Comparison of ENCODE assay signal across 10 cellular contexts in the genomic region with DNA sequence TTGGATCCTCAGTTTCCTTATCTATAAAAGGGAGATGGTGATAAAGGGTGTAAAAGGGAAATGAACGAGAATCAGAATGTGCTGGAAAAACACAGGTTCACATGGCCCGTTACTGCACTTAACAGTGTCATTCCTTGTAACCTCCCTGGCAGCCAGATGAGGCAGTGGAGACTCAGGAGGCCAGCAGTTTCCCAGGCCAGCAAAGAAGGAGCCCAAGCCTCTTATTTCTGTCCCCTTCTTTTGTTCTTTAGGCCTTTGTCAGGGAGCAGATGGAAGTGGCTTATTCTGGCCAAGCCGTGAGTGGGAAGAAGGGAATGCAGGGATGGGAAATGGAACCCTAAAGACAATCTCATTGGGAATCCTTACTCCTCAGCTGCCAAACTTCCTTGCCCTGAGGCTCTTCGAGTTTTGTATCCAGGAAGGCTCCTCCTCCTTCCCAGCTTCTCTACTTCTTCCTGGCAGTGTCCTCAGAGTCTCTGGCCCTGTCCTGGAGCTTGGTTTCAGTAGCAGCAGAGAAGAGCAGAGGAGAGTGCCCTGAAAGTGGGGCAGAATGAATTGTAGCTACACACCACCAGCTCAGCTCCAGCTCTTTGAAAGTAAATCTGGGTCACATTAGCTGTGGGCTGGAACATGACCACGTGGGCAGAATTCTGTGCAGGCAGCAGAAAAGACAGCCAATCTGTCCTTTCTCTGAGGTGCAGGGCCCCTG.
DNase-seq lines count a peak whose midpoint lies in the region; ATAC-seq and TF ChIP-seq lines count a peak whose summit lies in the region.
"Had no signal": no experiment of that assay in that cellular context is flagged by ENCODE, and none has a peak within 500 bp of the region (broad histone marks: within the 10 kb centered on the region; RNA-seq: fewer than 3 reads in every experiment).

No MANE protein-coding gene starts in this region.

- H3K4me3 ChIP-seq in A673 (ENCODE audit: low read depth, low read length, poor library complexity, severe bottlenecking) (no peak overlapping the region), esophagus muscularis mucosa (no peak overlapping the region)

- intact Hi-C loops in A673 (cut with micrococcal nuclease; ENCODE audit: unreplicated experiment) (loop anchor here (10.0 kb wide), 2 partner anchors 55 to 625 kb away; no protein-coding TSS in a partner anchor), esophagus muscularis mucosa (cut with DNase I) (loop anchor here (10.0 kb wide), 2 partner anchors 215 to 245 kb away; partner anchors contain the start of gene MYCBP)

- peak overlapping the region in 2 of 3 experiments; percentile 69 to 73 for H3K27ac Mint-ChIP-seq in nephron

- POLR2A ChIA-PET in A673 (lab: Charles Lee; ENCODE audit: low non-redundant PET) = interaction anchor here (0.5 kb wide), 1 partner anchor 14 kb away, joined by 3 read pairs; no protein-coding TSS in a partner anchor

- H3K9me3 ChIP-seq in A673 (ENCODE audit: low read depth, low read length, poor library complexity, severe bottlenecking) = no peaks in the 10 kb centered on the region
- H3K9me3 ChIP-seq in esophagus muscularis mucosa = no peaks in the 10 kb centered on the region

- CTCF ChIA-PET in A673 (lab: Charles Lee) = interaction anchor here (0.8 to 1.1 kb wide), 2 partner anchors 9 to 102 kb away, joined by 3 read pairs; no protein-coding TSS in a partner anchor

- no peak for TF ChIP-seq EP300 in esophagus muscularis mucosa (IDR thresholded peaks at IDR 0.05)

- DNase-seq in A673 (ENCODE audit: low spot score) (peak; percentile 26), esophagus muscularis mucosa (ENCODE audit: extremely low spot score) (no peak), GF-D8 (lab: John Stamatoyannopoulos, UW) (no peak), activated gamma-delta T cell treated with Interleukin-2 at 50 U/mL for 16 hours (no peak)
- DNase-seq: ACHN, NCI-H526 had no signal

- H3K27ac ChIP-seq in A673 (ENCODE audit: low read depth, low read length, poor library complexity, severe bottlenecking) (no peak overlapping the region), esophagus muscularis mucosa (replicated peaks in 1 of 4) (peak overlapping the region; percentile 5 to 57 (median 28))

- no peak for TF ChIP-seq POLR2A in esophagus muscularis mucosa (IDR thresholded peaks at IDR 0.05; ENCODE audit: low read depth)

- no peaks in the 10 kb centered on the region for H3K36me3 ChIP-seq in A673 (ENCODE audit: insufficient read depth, low read length, poor library complexity, severe bottlenecking)
- no peaks in the 10 kb centered on the region for H3K36me3 ChIP-seq in esophagus muscularis mucosa

- ATAC-seq in GM19324 (IDR thresholded peaks at IDR 0.05; ENCODE audit: low FRiP score, unreplicated experiment) = no peak
- ATAC-seq in HG02840 (IDR thresholded peaks at IDR 0.05; ENCODE audit: low FRiP score, unreplicated experiment) = no peak

- peaks cover 43% of the 10 kb centered on the region for H3K4me1 Mint-ChIP-seq in nephron

- no peaks in the 10 kb centered on the region for H3K27me3 ChIP-seq in A673 (replicated peaks; ENCODE audit: insufficient read depth, low read depth, low read length, poor library complexity)
- no peaks in the 10 kb centered on the region for H3K27me3 ChIP-seq in esophagus muscularis mucosa

- TF ChIP-seq CTCF in A673 (conservative IDR thresholded peaks at IDR 0.05; ENCODE audit: low read depth, low read length) (no peak), esophagus muscularis mucosa (IDR thresholded peaks at IDR 0.05) (no peak), nephron (IDR thresholded peaks at IDR 0.05; ENCODE audit: unreplicated experiment in 3 of 3) (no peak)

- no TSS peak for BruUV-seq in A673 (replicated peaks; lab: Mats Ljungman, UMichigan)

- H3K9me3 Mint-ChIP-seq in nephron = no peaks in the 10 kb centered on the region

- H3K4me3 Mint-ChIP-seq in nephron = no peak overlapping the region

- H3K4me1 ChIP-seq in A673 (ENCODE audit: insufficient read depth, low read length, poor library complexity, severe bottlenecking) = peaks cover 13% of the 10 kb centered on the region
- peaks cover 13 to 47% (median 33%) of the 10 kb centered on the region in 4 donors for H3K4me1 ChIP-seq in esophagus muscularis mucosa

- WGBS in esophagus muscularis mucosa = 55% methylated on average over 5 of the region's 5 CpGs

- H3K27me3 Mint-ChIP-seq in nephron (ENCODE audit: low read depth) = peaks cover under 1% of the 10 kb centered on the region

- H3K36me3 Mint-ChIP-seq in nephron (ENCODE audit: low read depth) = no peaks in the 10 kb centered on the region

TF ChIP-seq in PFSK-1, 5 proteins besides CTCF, POLR2A, EP300 and RAD21:
- TF ChIP-seq FOXP2 (optimal IDR thresholded peaks at IDR 0.05; ENCODE audit: borderline replicate concordance, extremely low read depth, extremely low read length, insufficient read depth) (no peak), POLR2AphosphoS5 (IDR thresholded peaks at IDR 0.05; ENCODE audit: low read depth, low read length) (peak; percentile 43; the same call in 1 of the 2 replicates), TAF1 (IDR thresholded peaks at IDR 0.05; ENCODE audit: borderline replicate concordance, insufficient read depth, low read length) (peak; percentile 61; the same call in 1 of the 2 replicates), SIN3A (IDR thresholded peaks at IDR 0.05; ENCODE audit: borderline replicate concordance, insufficient read depth, low read length) (0 out of 2 replicates have a peak, but pooled peaks have one; percentile 33)
- TF ChIP-seq, protein P1, sequence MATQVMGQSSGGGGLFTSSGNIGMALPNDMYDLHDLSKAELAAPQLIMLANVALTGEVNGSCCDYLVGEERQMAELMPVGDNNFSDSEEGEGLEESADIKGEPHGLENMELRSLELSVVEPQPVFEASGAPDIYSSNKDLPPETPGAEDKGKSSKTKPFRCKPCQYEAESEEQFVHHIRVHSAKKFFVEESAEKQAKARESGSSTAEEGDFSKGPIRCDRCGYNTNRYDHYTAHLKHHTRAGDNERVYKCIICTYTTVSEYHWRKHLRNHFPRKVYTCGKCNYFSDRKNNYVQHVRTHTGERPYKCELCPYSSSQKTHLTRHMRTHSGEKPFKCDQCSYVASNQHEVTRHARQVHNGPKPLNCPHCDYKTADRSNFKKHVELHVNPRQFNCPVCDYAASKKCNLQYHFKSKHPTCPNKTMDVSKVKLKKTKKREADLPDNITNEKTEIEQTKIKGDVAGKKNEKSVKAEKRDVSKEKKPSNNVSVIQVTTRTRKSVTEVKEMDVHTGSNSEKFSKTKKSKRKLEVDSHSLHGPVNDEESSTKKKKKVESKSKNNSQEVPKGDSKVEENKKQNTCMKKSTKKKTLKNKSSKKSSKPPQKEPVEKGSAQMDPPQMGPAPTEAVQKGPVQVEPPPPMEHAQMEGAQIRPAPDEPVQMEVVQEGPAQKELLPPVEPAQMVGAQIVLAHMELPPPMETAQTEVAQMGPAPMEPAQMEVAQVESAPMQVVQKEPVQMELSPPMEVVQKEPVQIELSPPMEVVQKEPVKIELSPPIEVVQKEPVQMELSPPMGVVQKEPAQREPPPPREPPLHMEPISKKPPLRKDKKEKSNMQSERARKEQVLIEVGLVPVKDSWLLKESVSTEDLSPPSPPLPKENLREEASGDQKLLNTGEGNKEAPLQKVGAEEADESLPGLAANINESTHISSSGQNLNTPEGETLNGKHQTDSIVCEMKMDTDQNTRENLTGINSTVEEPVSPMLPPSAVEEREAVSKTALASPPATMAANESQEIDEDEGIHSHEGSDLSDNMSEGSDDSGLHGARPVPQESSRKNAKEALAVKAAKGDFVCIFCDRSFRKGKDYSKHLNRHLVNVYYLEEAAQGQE (IDR thresholded peaks at IDR 0.05; ENCODE audit: insufficient read depth in 1 of 2, low read depth in 2 of 2, low read length in 2 of 2) = no peak
